1 cellular context compared by ENCODE assay signal in genomic region chr4:91422011-91422410, GRCh38.
TF ChIP-seq lines count a peak whose summit lies in the region.

No MANE protein-coding gene starts in this region.

TF ChIP-seq in HepG2, 621 proteins besides CTCF, POLR2A, EP300 and RAD21 (continued from another document):
- TF ChIP-seq ZNF318 (CRISPR knock-in tag; IDR thresholded peaks at IDR 0.05): no peak
- no peak for TF ChIP-seq SRSF4 (IDR thresholded peaks at IDR 0.05; ENCODE audit: low read depth, low read length, poor library complexity, severe bottlenecking)
- peak; percentile 80 for TF ChIP-seq MAFF (IDR thresholded peaks at IDR 0.05; ENCODE audit: low read depth, low read length)
